In the genomic region with DNA sequence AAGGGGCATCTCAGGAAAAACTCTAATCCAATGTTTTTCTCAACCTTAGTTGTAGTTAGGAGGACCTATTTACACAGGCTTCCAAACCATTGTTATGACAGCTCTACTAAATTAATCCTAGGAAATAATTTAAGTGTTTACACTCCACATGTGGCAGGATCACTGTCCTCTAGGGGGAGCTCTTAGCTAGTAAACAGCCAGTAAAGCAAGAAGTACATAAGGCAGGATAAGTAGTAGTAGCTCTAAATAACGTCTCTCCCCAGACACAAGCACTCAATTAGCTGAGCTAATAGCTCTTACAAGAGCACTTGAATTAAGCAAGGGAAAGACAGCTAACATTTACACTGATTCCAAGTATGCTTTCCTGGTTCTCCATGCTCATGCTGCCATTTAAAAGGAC, we compare ENCODE assay signal across 10 cellular contexts. TPM values are rescaled to one million over a fixed set of nuclear protein-coding genes. Genes with fewer than 3 reads are reported as not detected.
DNase-seq lines count a peak whose midpoint lies in the region; ATAC-seq, FAIRE-seq and TF ChIP-seq lines count a peak whose summit lies in the region.
"Had no signal": no experiment of that assay in that cellular context is flagged by ENCODE, and none has a peak within 500 bp of the region (broad histone marks: within the 10 kb centered on the region; RNA-seq: fewer than 3 reads in every experiment).

No MANE protein-coding gene starts in this region.

- no peak overlapping the region for H3K18ac ChIP-seq in mesendoderm (ENCODE audit: low read length)

- FAIRE-seq in astrocyte (lab: Jason Lieb, UNC), result peak; percentile 78
- FAIRE-seq: A204.1 had no signal

- H3K4ac ChIP-seq in mesendoderm (ENCODE audit: low read depth, low read length), result no peak overlapping the region

- H2AFZ ChIP-seq in astrocyte (ENCODE audit: low read depth, low read length), result no peak overlapping the region

- POLR2A ChIA-PET in HEK293T (lab: Yijun Ruan, JAX), result no interaction called here

- H3K27ac Mint-ChIP-seq in astrocyte (ENCODE audit: unreplicated experiment), result no peak overlapping the region
- H3K27ac Mint-ChIP-seq: brain had no signal

- H3K79me2 ChIP-seq in astrocyte (ENCODE audit: insufficient read depth, low read length) (no peaks in the 10 kb centered on the region), mesendoderm (ENCODE audit: control insufficient read depth, insufficient read depth, low read length) (peaks cover 2% of the 10 kb centered on the region)

- no peaks in the 10 kb centered on the region for H3K79me1 ChIP-seq in mesendoderm (ENCODE audit: low read length)

- H3K27me3 ChIP-seq in astrocyte (ENCODE audit: insufficient read depth, low read length) (no peaks in the 10 kb centered on the region), mesendoderm (ENCODE audit: insufficient read depth, low read length, poor library complexity) (no peaks in the 10 kb centered on the region)

- TF ChIP-seq CTCF in astrocyte (IDR thresholded peaks at IDR 0.05; ENCODE audit: insufficient read depth, low read depth, low read length), result peak; percentile 23
- no peak for TF ChIP-seq CTCF in omental fat pad (IDR thresholded peaks at IDR 0.05)

- no peaks in the 10 kb centered on the region for H4K20me1 ChIP-seq in astrocyte (ENCODE audit: insufficient read depth, low read length)

- H3K4me1 Mint-ChIP-seq in astrocyte (ENCODE audit: low read depth, unreplicated experiment), result no peaks in the 10 kb centered on the region
- H3K4me1 Mint-ChIP-seq: brain had no signal

- no peak overlapping the region for H3K4me3 ChIP-seq in astrocyte (ENCODE audit: insufficient read depth, low read depth, low read length)
- no peak overlapping the region for H3K4me3 ChIP-seq in mesendoderm (ENCODE audit: low read length)

- H3K56ac ChIP-seq in mesendoderm (ENCODE audit: low read length), result no peak overlapping the region

- H4K8ac ChIP-seq in mesendoderm (ENCODE audit: low read depth, low read length), result no peak overlapping the region

- H3K9me3 ChIP-seq in astrocyte (ENCODE audit: insufficient read depth, low read depth, low read length), result no peaks in the 10 kb centered on the region

- no peaks in the 10 kb centered on the region for H3K27me3 Mint-ChIP-seq in astrocyte (ENCODE audit: low read depth, unreplicated experiment)
- H3K27me3 Mint-ChIP-seq: brain had no signal

- CTCF ChIA-PET in HEK293T (lab: Yijun Ruan, JAX), result interaction anchor here (0.6 to 1.9 kb wide), 6 partner anchors 20 to 336 kb away, joined by 3 to 7 read pairs (median 4); no protein-coding TSS in a partner anchor

- H3K4me2 ChIP-seq in astrocyte (ENCODE audit: low read length) (no peak overlapping the region), mesendoderm (ENCODE audit: low read length) (no peak overlapping the region)

- DNase-seq in DMS53 (lab: John Stamatoyannopoulos, UW) (peak; percentile 68), DMS53 treated with DMSO at 0.1 percent for 48 hours (lab: John Stamatoyannopoulos, UW; ENCODE audit: unreplicated experiment) (no peak), HEK293T (ENCODE audit: extremely low spot score) (peak; percentile 7), astrocyte (ENCODE audit: low read depth) (no peak), mesendoderm (peak; percentile 44), omental fat pad (ENCODE audit: low spot score) (no peak)
- DNase-seq in stimulated activated naive CD4-positive, alpha-beta T cell (lab: John Stamatoyannopoulos, UW), result no peak

- no peak overlapping the region for H2AK5ac ChIP-seq in mesendoderm (ENCODE audit: low read length)

- H3K4me3 Mint-ChIP-seq in astrocyte (ENCODE audit: unreplicated experiment), result no peak overlapping the region
- H3K4me3 Mint-ChIP-seq: brain had no signal

- no peak overlapping the region for H3K23ac ChIP-seq in mesendoderm (ENCODE audit: low read length)

- H3K27ac ChIP-seq in astrocyte (ENCODE audit: low read depth, low read length) (no peak overlapping the region), mesendoderm (ENCODE audit: low read depth, low read length) (no peak overlapping the region)

- H2BK5ac ChIP-seq in mesendoderm (ENCODE audit: low read length), result no peak overlapping the region

- no peaks in the 10 kb centered on the region for H3K9me3 Mint-ChIP-seq in astrocyte (ENCODE audit: unreplicated experiment)
- H3K9me3 Mint-ChIP-seq: brain had no signal

- H3K36me3 ChIP-seq in astrocyte (ENCODE audit: insufficient read depth, low read length) (no peaks in the 10 kb centered on the region), mesendoderm (ENCODE audit: control insufficient read depth, insufficient read depth, low read length) (no peaks in the 10 kb centered on the region)

- WGBS in mesendoderm (ENCODE audit: extremely low coverage, insufficient coverage, low lambda C conversion rate), result no CpG with 5 or more reads among the region's 1 CpG

- no peak overlapping the region for H4K5ac ChIP-seq in mesendoderm (ENCODE audit: low read length)

- no peak overlapping the region for H2BK15ac ChIP-seq in mesendoderm (replicated peaks; ENCODE audit: low read depth)

- H3K4me1 ChIP-seq in astrocyte (ENCODE audit: insufficient read depth, low read length) (no peaks in the 10 kb centered on the region), mesendoderm (ENCODE audit: control insufficient read depth, low read depth, low read length) (no peaks in the 10 kb centered on the region)

- no peak overlapping the region for H2BK120ac ChIP-seq in mesendoderm (ENCODE audit: low read depth, low read length)

- ATAC-seq in omental fat pad (ENCODE audit: low FRiP score), result no peak
- no peak for ATAC-seq in HG02610 (IDR thresholded peaks at IDR 0.05; ENCODE audit: unreplicated experiment)

- H3K9ac ChIP-seq in astrocyte (ENCODE audit: low read length) (no peak overlapping the region), mesendoderm (ENCODE audit: low read length) (no peak overlapping the region)

- H3K36me3 Mint-ChIP-seq in astrocyte (ENCODE audit: low read depth, unreplicated experiment), result no peaks in the 10 kb centered on the region
- H3K36me3 Mint-ChIP-seq: brain had no signal

TF ChIP-seq in HEK293T, 16 proteins besides CTCF, POLR2A, EP300 and RAD21:
- TF ChIP-seq FOXM1 (IDR thresholded peaks at IDR 0.05; ENCODE audit: borderline replicate concordance), result no peak

RNA-seq across cellular contexts. Expression of gene NUDT11, which starts 37.3 kb away (rescaled TPM):
- total RNA-seq in astrocyte (9.9 and 12.7 TPM in 2 replicates), omental fat pad (1 to 10 TPM in 3 of 4 donors, under 1 TPM in 1; 0.95 to 5.0 (median 1.9) TPM)
- polyA plus RNA-seq in mesendoderm (2013, experiment 1 of 2), result 26.3 TPM
- polyA plus RNA-seq in mesendoderm (2013, experiment 2 of 2), result 26.7 TPM

Comparison
In these comparisons a context has a peak if more than half of its experiments do, and no peak if none do; other contexts are left out.
1. DNase-seq: peak in DMS53 (single experiment), HEK293T (single experiment) and mesendoderm (single experiment); none in DMS53 treated with DMSO at 0.1 percent for 48 hours (single experiment), astrocyte (single experiment), stimulated activated naive CD4-positive, alpha-beta T cell (0 of 6) and omental fat pad (single experiment).